Comparison of ENCODE assay signal across 14 cellular contexts in the genomic region with DNA sequence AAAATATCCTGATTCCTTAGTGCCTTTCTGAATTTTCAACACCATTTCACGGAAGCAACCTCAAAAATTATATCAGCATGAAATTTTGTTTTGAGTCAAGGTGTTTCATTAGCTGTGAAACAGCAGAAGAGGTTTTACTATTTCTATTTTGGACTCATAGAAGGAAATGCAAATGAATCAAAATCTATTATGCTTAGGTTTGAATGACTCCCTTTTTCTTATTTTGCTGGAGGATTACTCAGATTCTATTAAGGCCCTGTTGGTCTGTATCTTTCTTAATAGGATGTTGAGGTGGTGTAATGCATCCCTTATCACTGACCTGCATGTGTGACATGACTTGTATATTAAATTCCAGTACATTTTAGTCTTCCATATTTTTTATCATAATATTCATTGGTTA.
"Had no signal": no experiment of that assay in that cellular context is flagged by ENCODE, and none has a peak within 500 bp of the region (broad histone marks: within the 10 kb centered on the region; RNA-seq: fewer than 3 reads in every experiment).

No MANE protein-coding gene starts in this region.

- H3K27me3 Mint-ChIP-seq: activated CD4-positive, alpha-beta T cell treated with anti-CD3 and anti-CD28 coated beads, Interleukin-2, amount 10 ng/mL, durations not matched to agents 24 days and 14 days; naive thymus-derived CD4-positive, alpha-beta T cell had no signal

- H3K27ac Mint-ChIP-seq: activated CD4-positive, alpha-beta T cell treated with anti-CD3 and anti-CD28 coated beads, Interleukin-2, amount 10 ng/mL, durations not matched to agents 24 days and 14 days; activated naive CD4-positive, alpha-beta T cell treated with anti-CD3 and anti-CD28 coated beads for 36 hours; naive thymus-derived CD4-positive, alpha-beta T cell; WTC11 had no signal

- H3K9me3 Mint-ChIP-seq: activated CD4-positive, alpha-beta T cell treated with anti-CD3 and anti-CD28 coated beads, Interleukin-2, amount 10 ng/mL, durations not matched to agents 24 days and 14 days; activated naive CD4-positive, alpha-beta T cell treated with anti-CD3 and anti-CD28 coated beads for 36 hours had no signal

- H3K4me1 Mint-ChIP-seq: activated CD4-positive, alpha-beta T cell treated with anti-CD3 and anti-CD28 coated beads, Interleukin-2, amount 10 ng/mL, durations not matched to agents 24 days and 14 days had no signal

- DNase-seq: activated CD4-positive, alpha-beta T cell treated with anti-CD3 and anti-CD28 coated beads, Interleukin-2, amount 10 ng/mL, durations not matched to agents 24 days and 14 days; activated naive CD4-positive, alpha-beta T cell treated with anti-CD3 and anti-CD28 coated beads for 36 hours; effector memory CD4-positive, alpha-beta T cell; gastrocnemius medialis; islet precursor cell; mammary epithelial cell; naive thymus-derived CD4-positive, alpha-beta T cell had no signal

- H3K27ac ChIP-seq: coronary artery, epithelial cell of prostate, gastrocnemius medialis, neutrophil, right atrium auricular region, skin epidermis had no signal

- H3K4me3 Mint-ChIP-seq: activated CD4-positive, alpha-beta T cell treated with anti-CD3 and anti-CD28 coated beads, Interleukin-2, amount 10 ng/mL, durations not matched to agents 24 days and 14 days; activated naive CD4-positive, alpha-beta T cell treated with anti-CD3 and anti-CD28 coated beads for 36 hours; naive thymus-derived CD4-positive, alpha-beta T cell; WTC11 had no signal

- ATAC-seq: gastrocnemius medialis; left lobe of liver; naive thymus-derived CD4-positive, alpha-beta T cell; WTC11 had no signal
